In the genomic region with DNA sequence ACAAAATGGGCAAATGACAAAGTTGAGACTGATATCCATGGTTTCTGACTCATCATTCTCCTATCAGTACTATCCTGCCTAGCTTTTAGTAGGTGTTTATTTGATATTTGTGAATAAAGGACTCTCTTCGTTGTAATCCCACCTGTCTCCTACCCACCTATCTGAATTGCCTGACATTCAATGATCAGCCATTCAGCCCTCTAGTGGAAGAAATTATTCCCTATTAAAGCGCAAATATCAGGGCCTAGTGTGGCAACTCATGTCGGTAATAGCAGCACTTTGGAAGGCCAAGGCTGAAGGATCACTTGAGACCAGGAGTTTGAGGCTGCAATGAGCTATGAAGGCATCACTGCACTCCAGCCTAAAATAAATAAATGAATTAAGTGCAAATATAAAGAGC, we compare ENCODE assay signal across 1 cellular context.
TF ChIP-seq lines count a peak whose summit lies in the region.

No MANE protein-coding gene starts in this region.

TF ChIP-seq in H1, 55 proteins besides CTCF, POLR2A, EP300 and RAD21 (continued from another document):
- TF ChIP-seq, protein P1, sequence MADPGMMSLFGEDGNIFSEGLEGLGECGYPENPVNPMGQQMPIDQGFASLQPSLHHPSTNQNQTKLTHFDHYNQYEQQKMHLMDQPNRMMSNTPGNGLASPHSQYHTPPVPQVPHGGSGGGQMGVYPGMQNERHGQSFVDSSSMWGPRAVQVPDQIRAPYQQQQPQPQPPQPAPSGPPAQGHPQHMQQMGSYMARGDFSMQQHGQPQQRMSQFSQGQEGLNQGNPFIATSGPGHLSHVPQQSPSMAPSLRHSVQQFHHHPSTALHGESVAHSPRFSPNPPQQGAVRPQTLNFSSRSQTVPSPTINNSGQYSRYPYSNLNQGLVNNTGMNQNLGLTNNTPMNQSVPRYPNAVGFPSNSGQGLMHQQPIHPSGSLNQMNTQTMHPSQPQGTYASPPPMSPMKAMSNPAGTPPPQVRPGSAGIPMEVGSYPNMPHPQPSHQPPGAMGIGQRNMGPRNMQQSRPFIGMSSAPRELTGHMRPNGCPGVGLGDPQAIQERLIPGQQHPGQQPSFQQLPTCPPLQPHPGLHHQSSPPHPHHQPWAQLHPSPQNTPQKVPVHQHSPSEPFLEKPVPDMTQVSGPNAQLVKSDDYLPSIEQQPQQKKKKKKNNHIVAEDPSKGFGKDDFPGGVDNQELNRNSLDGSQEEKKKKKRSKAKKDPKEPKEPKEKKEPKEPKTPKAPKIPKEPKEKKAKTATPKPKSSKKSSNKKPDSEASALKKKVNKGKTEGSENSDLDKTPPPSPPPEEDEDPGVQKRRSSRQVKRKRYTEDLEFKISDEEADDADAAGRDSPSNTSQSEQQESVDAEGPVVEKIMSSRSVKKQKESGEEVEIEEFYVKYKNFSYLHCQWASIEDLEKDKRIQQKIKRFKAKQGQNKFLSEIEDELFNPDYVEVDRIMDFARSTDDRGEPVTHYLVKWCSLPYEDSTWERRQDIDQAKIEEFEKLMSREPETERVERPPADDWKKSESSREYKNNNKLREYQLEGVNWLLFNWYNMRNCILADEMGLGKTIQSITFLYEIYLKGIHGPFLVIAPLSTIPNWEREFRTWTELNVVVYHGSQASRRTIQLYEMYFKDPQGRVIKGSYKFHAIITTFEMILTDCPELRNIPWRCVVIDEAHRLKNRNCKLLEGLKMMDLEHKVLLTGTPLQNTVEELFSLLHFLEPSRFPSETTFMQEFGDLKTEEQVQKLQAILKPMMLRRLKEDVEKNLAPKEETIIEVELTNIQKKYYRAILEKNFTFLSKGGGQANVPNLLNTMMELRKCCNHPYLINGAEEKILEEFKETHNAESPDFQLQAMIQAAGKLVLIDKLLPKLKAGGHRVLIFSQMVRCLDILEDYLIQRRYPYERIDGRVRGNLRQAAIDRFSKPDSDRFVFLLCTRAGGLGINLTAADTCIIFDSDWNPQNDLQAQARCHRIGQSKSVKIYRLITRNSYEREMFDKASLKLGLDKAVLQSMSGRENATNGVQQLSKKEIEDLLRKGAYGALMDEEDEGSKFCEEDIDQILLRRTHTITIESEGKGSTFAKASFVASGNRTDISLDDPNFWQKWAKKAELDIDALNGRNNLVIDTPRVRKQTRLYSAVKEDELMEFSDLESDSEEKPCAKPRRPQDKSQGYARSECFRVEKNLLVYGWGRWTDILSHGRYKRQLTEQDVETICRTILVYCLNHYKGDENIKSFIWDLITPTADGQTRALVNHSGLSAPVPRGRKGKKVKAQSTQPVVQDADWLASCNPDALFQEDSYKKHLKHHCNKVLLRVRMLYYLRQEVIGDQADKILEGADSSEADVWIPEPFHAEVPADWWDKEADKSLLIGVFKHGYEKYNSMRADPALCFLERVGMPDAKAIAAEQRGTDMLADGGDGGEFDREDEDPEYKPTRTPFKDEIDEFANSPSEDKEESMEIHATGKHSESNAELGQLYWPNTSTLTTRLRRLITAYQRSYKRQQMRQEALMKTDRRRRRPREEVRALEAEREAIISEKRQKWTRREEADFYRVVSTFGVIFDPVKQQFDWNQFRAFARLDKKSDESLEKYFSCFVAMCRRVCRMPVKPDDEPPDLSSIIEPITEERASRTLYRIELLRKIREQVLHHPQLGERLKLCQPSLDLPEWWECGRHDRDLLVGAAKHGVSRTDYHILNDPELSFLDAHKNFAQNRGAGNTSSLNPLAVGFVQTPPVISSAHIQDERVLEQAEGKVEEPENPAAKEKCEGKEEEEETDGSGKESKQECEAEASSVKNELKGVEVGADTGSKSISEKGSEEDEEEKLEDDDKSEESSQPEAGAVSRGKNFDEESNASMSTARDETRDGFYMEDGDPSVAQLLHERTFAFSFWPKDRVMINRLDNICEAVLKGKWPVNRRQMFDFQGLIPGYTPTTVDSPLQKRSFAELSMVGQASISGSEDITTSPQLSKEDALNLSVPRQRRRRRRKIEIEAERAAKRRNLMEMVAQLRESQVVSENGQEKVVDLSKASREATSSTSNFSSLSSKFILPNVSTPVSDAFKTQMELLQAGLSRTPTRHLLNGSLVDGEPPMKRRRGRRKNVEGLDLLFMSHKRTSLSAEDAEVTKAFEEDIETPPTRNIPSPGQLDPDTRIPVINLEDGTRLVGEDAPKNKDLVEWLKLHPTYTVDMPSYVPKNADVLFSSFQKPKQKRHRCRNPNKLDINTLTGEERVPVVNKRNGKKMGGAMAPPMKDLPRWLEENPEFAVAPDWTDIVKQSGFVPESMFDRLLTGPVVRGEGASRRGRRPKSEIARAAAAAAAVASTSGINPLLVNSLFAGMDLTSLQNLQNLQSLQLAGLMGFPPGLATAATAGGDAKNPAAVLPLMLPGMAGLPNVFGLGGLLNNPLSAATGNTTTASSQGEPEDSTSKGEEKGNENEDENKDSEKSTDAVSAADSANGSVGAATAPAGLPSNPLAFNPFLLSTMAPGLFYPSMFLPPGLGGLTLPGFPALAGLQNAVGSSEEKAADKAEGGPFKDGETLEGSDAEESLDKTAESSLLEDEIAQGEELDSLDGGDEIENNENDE (IDR thresholded peaks at IDR 0.05; ENCODE audit: insufficient replicate concordance, low read length) = no peak
- TF ChIP-seq SP2 (IDR thresholded peaks at IDR 0.05; ENCODE audit: low read length) (no peak), JUND (IDR thresholded peaks at IDR 0.05; ENCODE audit: low read length) (no peak), CEBPB (IDR thresholded peaks at IDR 0.05; ENCODE audit: low read depth, low read length) (no peak), SIRT6 (IDR thresholded peaks at IDR 0.05; ENCODE audit: low read length) (no peak), NRF1 (IDR thresholded peaks at IDR 0.05; ENCODE audit: low read depth, low read length) (no peak), SP1 (IDR thresholded peaks at IDR 0.05; ENCODE audit: low read depth, low read length) (no peak)
